1 cellular context compared by ENCODE assay signal in the genomic region with DNA sequence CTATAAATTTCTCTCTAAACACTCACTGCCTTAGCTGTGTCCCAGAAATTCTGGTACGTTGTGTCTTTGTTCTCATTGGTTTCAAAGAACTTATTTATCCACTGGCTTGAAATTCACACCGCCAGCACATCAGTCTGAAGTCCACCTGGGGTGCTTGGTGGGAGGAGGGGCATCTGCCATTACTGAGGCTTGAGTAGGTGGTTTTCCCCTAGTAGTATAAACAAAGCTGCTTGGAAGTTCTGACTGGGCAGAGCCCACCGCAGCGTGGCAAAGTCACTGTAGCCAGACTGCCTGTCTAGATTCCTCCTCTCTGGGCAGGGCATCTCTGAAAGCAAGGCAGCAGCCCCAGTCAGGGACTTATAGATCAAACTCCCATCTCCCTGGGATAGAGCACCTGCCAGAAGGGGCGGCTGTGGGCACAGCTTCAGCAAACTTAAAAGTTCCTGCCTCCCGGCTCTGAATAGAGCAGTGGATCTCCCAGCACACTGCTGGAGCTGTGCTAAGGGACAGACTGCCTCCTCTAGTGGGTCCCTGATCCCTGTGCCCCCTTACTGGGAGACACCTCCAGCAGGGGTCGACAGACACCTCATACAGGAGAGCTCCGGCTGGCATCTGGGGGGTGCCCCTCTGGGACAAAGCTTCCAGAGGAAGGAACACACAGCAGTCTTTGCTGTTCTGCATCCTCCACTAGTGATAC.
TF ChIP-seq lines count a peak whose summit lies in the region.

No MANE protein-coding gene starts in this region.

TF ChIP-seq in HepG2, 621 proteins besides CTCF, POLR2A, EP300 and RAD21 (continued from another document):
- TF ChIP-seq ZNF331 (CRISPR knock-in tag; IDR thresholded peaks at IDR 0.05) (peak; percentile 38; the same call in 1 of the 2 replicates), MED1 (CRISPR knock-in tag; IDR thresholded peaks at IDR 0.05) (0 out of 2 replicates have a peak, but pooled peaks have one; percentile 14), GRHL1 (CRISPR knock-in tag; conservative IDR thresholded peaks at IDR 0.05) (no peak), AKNA (CRISPR knock-in tag; IDR thresholded peaks at IDR 0.05; ENCODE audit: borderline replicate concordance) (no peak), SOX6 (IDR thresholded peaks at IDR 0.05) (no peak), SOX6 (CRISPR knock-in tag; IDR thresholded peaks at IDR 0.05) (peak; percentile 67), TCF7L2 (IDR thresholded peaks at IDR 0.05; ENCODE audit: low read depth, low read length) (no peak), CBX5 (CRISPR knock-in tag; IDR thresholded peaks at IDR 0.05; ENCODE audit: borderline replicate concordance) (no peak)
